Comparison of ENCODE assay signal across 8 cellular contexts in the genomic region with DNA sequence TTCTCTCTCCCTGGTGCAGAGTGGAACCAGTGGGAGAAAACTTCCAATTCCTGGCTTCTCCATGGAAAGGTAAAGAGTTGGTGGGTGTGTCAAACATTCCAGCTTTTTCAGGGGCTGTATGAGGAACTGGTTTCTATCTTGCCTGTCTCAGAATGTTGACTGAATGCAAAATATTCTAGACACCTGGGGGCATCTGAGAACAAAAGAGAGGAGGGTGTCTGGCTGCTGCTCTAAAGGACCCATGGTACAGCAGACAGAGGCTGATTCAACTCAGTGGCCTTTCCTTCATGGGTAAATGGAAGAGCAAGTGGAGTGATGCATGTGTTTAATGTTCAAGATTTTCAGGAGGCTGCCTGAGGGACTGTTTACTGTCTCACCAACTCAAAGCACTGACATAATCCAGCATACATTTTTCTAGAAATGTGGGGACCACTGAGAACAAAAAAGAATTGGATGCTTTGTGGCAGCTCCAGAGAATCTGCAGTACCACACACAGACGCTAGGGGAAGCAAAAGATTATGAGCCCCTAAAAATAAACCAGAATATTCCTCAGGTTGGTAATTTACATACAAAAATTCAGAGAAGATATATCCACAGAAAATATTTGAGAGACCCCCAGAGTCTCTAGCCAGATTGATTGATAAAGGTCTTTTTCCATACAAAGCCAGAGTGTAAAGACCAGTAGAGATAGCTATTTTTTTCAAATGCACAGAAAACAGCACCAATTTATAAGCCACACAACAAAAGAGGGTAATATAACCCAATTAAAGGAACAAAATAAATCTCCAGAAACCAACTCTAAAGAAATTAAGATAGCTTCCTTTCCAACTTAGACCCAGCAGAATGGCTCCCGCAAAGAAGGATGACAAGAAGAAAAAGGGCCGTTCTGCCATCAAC. TPM values are rescaled to one million over a fixed set of nuclear protein-coding genes. Genes with fewer than 3 reads are reported as not detected.
DNase-seq lines count a peak whose midpoint lies in the region; ATAC-seq, FAIRE-seq and TF ChIP-seq lines count a peak whose summit lies in the region.
"Had no signal": no experiment of that assay in that cellular context is flagged by ENCODE, and none has a peak within 500 bp of the region (broad histone marks: within the 10 kb centered on the region; RNA-seq: fewer than 3 reads in every experiment).

No MANE protein-coding gene starts in this region.

- dilution Hi-C loops in endothelial cell of umbilical vein (cut with MboI; ENCODE audit: extremely low pct_ligation_motif_present, low sequenced_read_pairs), result no loop called here

- no peak overlapping the region for H3K27ac Mint-ChIP-seq in progenitor cell of endocrine pancreas

- peak; percentile 41 for TF ChIP-seq CTCF in GM12865 (IDR thresholded peaks at IDR 0.05; ENCODE audit: insufficient read depth, low read depth, low read length, missing control alignments)
- TF ChIP-seq CTCF in endothelial cell of umbilical vein (IDR thresholded peaks at IDR 0.05; ENCODE audit: extremely low read depth in 1 of 2, insufficient read depth in 1 of 2, low read depth in 1 of 2, low read length in 2 of 2), result peak; percentile 28 to 49
- TF ChIP-seq CTCF in progenitor cell of endocrine pancreas (IDR thresholded peaks at IDR 0.05; ENCODE audit: unreplicated experiment), result peak; percentile 53

- H3K9me1 ChIP-seq in endothelial cell of umbilical vein (replicated peaks; ENCODE audit: control insufficient read depth, extremely low read depth, insufficient read depth, low read length), result no peaks in the 10 kb centered on the region

- no peaks in the 10 kb centered on the region for H3K36me3 ChIP-seq in endothelial cell of umbilical vein (ENCODE audit: control insufficient read depth in 2 of 2, extremely low read depth in 1 of 2, insufficient read depth in 2 of 2, low read length in 2 of 2)

- no peak overlapping the region for H3K4me3 ChIP-seq in GM12865 (ENCODE audit: low read depth, low read length)
- H3K4me3 ChIP-seq in endothelial cell of umbilical vein (replicated peaks in 1 of 3; ENCODE audit: insufficient read depth in 1 of 3, low read depth in 1 of 3, low read length in 3 of 3), result no peak overlapping the region

- H3K9me3 Mint-ChIP-seq in progenitor cell of endocrine pancreas (ENCODE audit: low read depth), result peaks cover 56% of the 10 kb centered on the region

- H3K36me3 Mint-ChIP-seq in progenitor cell of endocrine pancreas (ENCODE audit: insufficient read depth), result peaks cover 2% of the 10 kb centered on the region

- H2AFZ ChIP-seq in endothelial cell of umbilical vein (ENCODE audit: low read depth, low read length), result no peak overlapping the region

- H4K20me1 ChIP-seq in endothelial cell of umbilical vein (replicated peaks; ENCODE audit: control insufficient read depth, extremely low read depth, insufficient read depth, low read length), result no peaks in the 10 kb centered on the region

- no peak for TF ChIP-seq POLR2A in endothelial cell of umbilical vein (IDR thresholded peaks at IDR 0.05; ENCODE audit: low read depth, low read length)

- no peaks in the 10 kb centered on the region for H3K27me3 Mint-ChIP-seq in progenitor cell of endocrine pancreas

- no peaks in the 10 kb centered on the region for H3K9me3 ChIP-seq in endothelial cell of umbilical vein (replicated peaks; ENCODE audit: control insufficient read depth, insufficient read depth, low read length)

- H3K4me1 Mint-ChIP-seq in progenitor cell of endocrine pancreas (ENCODE audit: low read depth), result no peaks in the 10 kb centered on the region

- CTCF ChIA-PET in endothelial cell of umbilical vein (lab: Charles Lee), result interaction anchor here (0.6 to 2.7 kb wide), 12 partner anchors 8 to 208 kb away, joined by 3 to 21 read pairs (median 4); no protein-coding TSS in a partner anchor

- H3K4me2 ChIP-seq in endothelial cell of umbilical vein (ENCODE audit: insufficient read depth, low read length), result no peak overlapping the region

- intact Hi-C loops in endothelial cell of umbilical vein (cut with micrococcal nuclease), result loop anchor here (1.0 kb wide), 1 partner anchor 112 kb away; no protein-coding TSS in a partner anchor

- no peaks in the 10 kb centered on the region for H3K4me1 ChIP-seq in endothelial cell of umbilical vein (ENCODE audit: control insufficient read depth, extremely low read depth, insufficient read depth, low read length)

- no TSS peak for BruUV-seq in endothelial cell of umbilical vein (replicated peaks; lab: Mats Ljungman, UMichigan)

- no peak overlapping the region for H3K4me3 Mint-ChIP-seq in progenitor cell of endocrine pancreas (ENCODE audit: low read depth)

- H3K79me2 ChIP-seq in endothelial cell of umbilical vein (ENCODE audit: control insufficient read depth, insufficient read depth, low read length), result no peaks in the 10 kb centered on the region

- H3K27me3 ChIP-seq in endothelial cell of umbilical vein (ENCODE audit: control insufficient read depth in 2 of 2, insufficient read depth in 2 of 2, low read length in 2 of 2), result no peaks in the 10 kb centered on the region

- no peak overlapping the region for H3K9ac ChIP-seq in endothelial cell of umbilical vein (replicated peaks; ENCODE audit: extremely low read depth, insufficient read depth, low read length)

- no peak overlapping the region for H3K27ac ChIP-seq in endothelial cell of umbilical vein (ENCODE audit: insufficient read depth, low read depth, low read length)

- ATAC-seq in GM18907 (IDR thresholded peaks at IDR 0.05; ENCODE audit: unreplicated experiment) (no peak), esophagus mucosa (no peak), HG02970 (IDR thresholded peaks at IDR 0.05; ENCODE audit: low FRiP score, unreplicated experiment) (no peak)

- no peak for DNase-seq in GM12865 (ENCODE audit: low read depth)
- DNase-seq in M059J (ENCODE audit: low read depth), result peak; percentile 15
- DNase-seq in endothelial cell of umbilical vein (ENCODE audit: low read depth, low spot score), result peak; percentile 9
- no peak for DNase-seq in progenitor cell of endocrine pancreas (ENCODE audit: low spot score, unreplicated experiment)
- DNase-seq: NCI-H226 had no signal

- POLR2A ChIA-PET in endothelial cell of umbilical vein (lab: Charles Lee), result no interaction called here

- peak; percentile 37 for FAIRE-seq in endothelial cell of umbilical vein (lab: Jason Lieb, UNC)

TF ChIP-seq in endothelial cell of umbilical vein, 7 proteins besides CTCF, POLR2A, EP300 and RAD21:
- TF ChIP-seq MYC (IDR thresholded peaks at IDR 0.05; ENCODE audit: low read depth, low read length), result no peak
- no peak for TF ChIP-seq GATA2 (IDR thresholded peaks at IDR 0.05; ENCODE audit: insufficient read depth, insufficient read length, low read depth, low read length)
- no peak for TF ChIP-seq JUN (IDR thresholded peaks at IDR 0.05; ENCODE audit: borderline replicate concordance, insufficient read depth, insufficient read length, low read depth)
- TF ChIP-seq FOS (IDR thresholded peaks at IDR 0.05; ENCODE audit: borderline replicate concordance, insufficient read depth, low read length), result no peak
- TF ChIP-seq, protein P1, sequence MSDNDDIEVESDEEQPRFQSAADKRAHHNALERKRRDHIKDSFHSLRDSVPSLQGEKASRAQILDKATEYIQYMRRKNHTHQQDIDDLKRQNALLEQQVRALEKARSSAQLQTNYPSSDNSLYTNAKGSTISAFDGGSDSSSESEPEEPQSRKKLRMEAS (IDR thresholded peaks at IDR 0.05; ENCODE audit: insufficient read depth, insufficient read length), result no peak
- no peak for TF ChIP-seq POLR2AphosphoS5 (IDR thresholded peaks at IDR 0.05; ENCODE audit: insufficient read depth, low read depth, low read length)
- TF ChIP-seq EZH2 (IDR thresholded peaks at IDR 0.05; ENCODE audit: borderline replicate concordance, low read depth, low read length, severe bottlenecking), result no peak

RNA-seq across cellular contexts. Expression of a gene that starts 48.0 kb away (rescaled TPM):
- 9.5 and 14.4 TPM in 2 replicates for total RNA-seq in M059J (2014; rRNA removed; shearing (Covaris generic))
- total RNA-seq in endothelial cell of umbilical vein (8.4 and 14.8 TPM in 2 replicates), progenitor cell of endocrine pancreas (0.60 and 1.00 TPM in 2 replicates), esophagus mucosa (0.96 TPM)
- polyA plus RNA-seq in endothelial cell of umbilical vein, result 6.3 and 6.8 TPM in 2 replicates
- polyA plus RNA-seq in endothelial cell of umbilical vein (2011; cell fraction: cytosol; rRNA removed), result 4.7 and 4.9 TPM in 2 replicates
- 13.8 and 15.7 TPM in 2 replicates for polyA plus RNA-seq in endothelial cell of umbilical vein (2011; cell fraction: nucleus; rRNA removed)
- polyA plus RNA-seq in endothelial cell of umbilical vein (2012), result 5.3 and 5.8 TPM in 2 replicates
- polyA minus RNA-seq in endothelial cell of umbilical vein, result 12.5 and 12.7 TPM in 2 replicates
- polyA minus RNA-seq in endothelial cell of umbilical vein (2011; cell fraction: cytosol; rRNA and poly(A)+ RNA removed), result 2.3 TPM
- 6.0 and 7.1 TPM in 2 replicates for polyA minus RNA-seq in endothelial cell of umbilical vein (2011; cell fraction: nucleus; rRNA and poly(A)+ RNA removed)

Comparison
In these comparisons a context has a peak if more than half of its experiments do, and no peak if none do; other contexts are left out.
1. DNase-seq: peak in M059J (single experiment) and endothelial cell of umbilical vein (single experiment); none in GM12865 (single experiment) and progenitor cell of endocrine pancreas (single experiment).
2. Peak in every context shown above with its lines, with median percentiles within 50 percentile points of each other: CTCF ChIP-seq.